17 cellular contexts compared by ENCODE assay signal in genomic region chr11:8292351-8292750, GRCh38. TPM values are rescaled to one million over a fixed set of nuclear protein-coding genes. Genes with fewer than 3 reads are reported as not detected.
DNase-seq lines count a peak whose midpoint lies in the region; ATAC-seq and TF ChIP-seq lines count a peak whose summit lies in the region.
"Had no signal": no experiment of that assay in that cellular context is flagged by ENCODE, and none has a peak within 500 bp of the region (broad histone marks: within the 10 kb centered on the region; RNA-seq: fewer than 3 reads in every experiment).

No MANE protein-coding gene starts in this region.

- no peaks in the 10 kb centered on the region for H3K36me3 Mint-ChIP-seq in natural killer cell treated with Interleukin-12 subunit alpha and Interleukin-12 subunit beta and Interleukin-15 and Interleukin-18, amount 100 ng/mL, for 72 hours
- no peaks in the 10 kb centered on the region for H3K36me3 Mint-ChIP-seq in natural killer cell
- no peaks in the 10 kb centered on the region for H3K36me3 Mint-ChIP-seq in neural progenitor cell
- no peaks in the 10 kb centered on the region for H3K36me3 Mint-ChIP-seq in type B pancreatic cell
- H3K36me3 Mint-ChIP-seq: CD4-positive, alpha-beta memory T cell had no signal

- H3K79me2 ChIP-seq in neural progenitor cell (ENCODE audit: low read depth): no peaks in the 10 kb centered on the region

- H3K27ac Mint-ChIP-seq in natural killer cell treated with Interleukin-12 subunit alpha and Interleukin-12 subunit beta and Interleukin-15 and Interleukin-18, amount 100 ng/mL, for 72 hours: no peak overlapping the region
- H3K27ac Mint-ChIP-seq in natural killer cell: no peak overlapping the region
- no peak overlapping the region for H3K27ac Mint-ChIP-seq in neural progenitor cell
- no peak overlapping the region for H3K27ac Mint-ChIP-seq in type B pancreatic cell
- H3K27ac Mint-ChIP-seq: CD4-positive, alpha-beta memory T cell; GM23338 had no signal

- no peak overlapping the region for H3K4me3 ChIP-seq in neural progenitor cell
- H3K4me3 ChIP-seq: A549, GM12878, GM23338, HAP-1 had no signal

- peaks cover 7% of the 10 kb centered on the region for H3K27me3 ChIP-seq in neural progenitor cell
- H3K27me3 ChIP-seq: BE2C had no signal

- H3K9ac ChIP-seq in neural progenitor cell: no peak overlapping the region

- ATAC-seq in natural killer cell treated with Interleukin-12 subunit alpha and Interleukin-12 subunit beta and Interleukin-15 and Interleukin-18, amount 100 ng/mL, for 72 hours: no peak
- ATAC-seq in natural killer cell: no peak
- no peak for ATAC-seq in GM19328 (IDR thresholded peaks at IDR 0.05; ENCODE audit: unreplicated experiment)
- ATAC-seq: A549, GM12878, GM23338 had no signal

- no peak overlapping the region for H3K4me2 ChIP-seq in neural progenitor cell
- H3K4me2 ChIP-seq: A549, GM23338 had no signal

- no peak overlapping the region for H2AFZ ChIP-seq in neural progenitor cell (replicated peaks)
- H2AFZ ChIP-seq: GM23338 had no signal

- peaks cover 5% of the 10 kb centered on the region for H4K20me1 ChIP-seq in neural progenitor cell (ENCODE audit: low read depth)

- H3K4me1 Mint-ChIP-seq in natural killer cell treated with Interleukin-12 subunit alpha and Interleukin-12 subunit beta and Interleukin-15 and Interleukin-18, amount 100 ng/mL, for 72 hours (ENCODE audit: low read depth in 2 of 2): no peaks in the 10 kb centered on the region
- H3K4me1 Mint-ChIP-seq in natural killer cell (no peaks in the 10 kb centered on the region), neural progenitor cell (peaks cover 39% of the 10 kb centered on the region), type B pancreatic cell (ENCODE audit: unreplicated experiment) (peaks cover 15% of the 10 kb centered on the region)
- H3K4me1 Mint-ChIP-seq: CD4-positive, alpha-beta memory T cell had no signal

- no peak overlapping the region for H3K4me3 Mint-ChIP-seq in natural killer cell treated with Interleukin-12 subunit alpha and Interleukin-12 subunit beta and Interleukin-15 and Interleukin-18, amount 100 ng/mL, for 72 hours
- H3K4me3 Mint-ChIP-seq in natural killer cell (no peak overlapping the region), neural progenitor cell (no peak overlapping the region), type B pancreatic cell (no peak overlapping the region)
- H3K4me3 Mint-ChIP-seq: CD4-positive, alpha-beta memory T cell; GM23338 had no signal

- peak; percentile 54 for DNase-seq in natural killer cell treated with Interleukin-12 subunit alpha and Interleukin-12 subunit beta and Interleukin-15 and Interleukin-18, amount 100 ng/mL, for 72 hours (ENCODE audit: low spot score)
- DNase-seq in natural killer cell: no peak
- peak; percentile 25 for DNase-seq in activated CD8-positive, alpha-beta memory T cell treated with anti-CD3 and anti-CD28 coated beads, Interleukin-2, amount 50 U/mL, for 48 hours
- DNase-seq in neural progenitor cell (ENCODE audit: low spot score): peak; percentile 0
- peak; percentile 56 for DNase-seq in type B pancreatic cell (ENCODE audit: extremely low spot score, unreplicated experiment)
- no peak for DNase-seq in RPMI8226
- DNase-seq in activated CD4-positive, CD25-positive, alpha-beta regulatory T cell treated with anti-CD3 and anti-CD28 coated beads, Interleukin-2, amount 50 U/mL, for 72 hours: no peak
- DNase-seq: BE2C; CD4-positive, alpha-beta memory T cell; DMS79 had no signal

- peaks cover 0 to 7% of the 10 kb centered on the region in 2 donors for H3K27me3 Mint-ChIP-seq in natural killer cell treated with Interleukin-12 subunit alpha and Interleukin-12 subunit beta and Interleukin-15 and Interleukin-18, amount 100 ng/mL, for 72 hours
- H3K27me3 Mint-ChIP-seq in natural killer cell (ENCODE audit: low read depth in 2 of 2) (peaks cover 2 to 5% of the 10 kb centered on the region in 2 donors), neural progenitor cell (ENCODE audit: insufficient read depth, low read depth) (peaks cover 17% of the 10 kb centered on the region), type B pancreatic cell (no peaks in the 10 kb centered on the region)

- TF ChIP-seq CTCF in natural killer cell (IDR thresholded peaks at IDR 0.05): no peak
- no peak for TF ChIP-seq CTCF in neural progenitor cell (IDR thresholded peaks at IDR 0.05)
- no peak for TF ChIP-seq CTCF in type B pancreatic cell (conservative IDR thresholded peaks at IDR 0.05)

- no peak overlapping the region for H3K27ac ChIP-seq in neural progenitor cell
- H3K27ac ChIP-seq: A549, C4-2B had no signal

- intact Hi-C loops in natural killer cell (cut with micrococcal nuclease): no loop called here

- no peaks in the 10 kb centered on the region for H3K9me3 Mint-ChIP-seq in natural killer cell treated with Interleukin-12 subunit alpha and Interleukin-12 subunit beta and Interleukin-15 and Interleukin-18, amount 100 ng/mL, for 72 hours
- H3K9me3 Mint-ChIP-seq in natural killer cell: no peaks in the 10 kb centered on the region
- no peaks in the 10 kb centered on the region for H3K9me3 Mint-ChIP-seq in neural progenitor cell
- H3K9me3 Mint-ChIP-seq in type B pancreatic cell: no peaks in the 10 kb centered on the region
- H3K9me3 Mint-ChIP-seq: GM23338 had no signal

- H3K9me3 ChIP-seq in neural progenitor cell (ENCODE audit: low read depth): no peaks in the 10 kb centered on the region
- H3K9me3 ChIP-seq: A549, BE2C, HAP-1 had no signal

- no peaks in the 10 kb centered on the region for H3K36me3 ChIP-seq in neural progenitor cell
- H3K36me3 ChIP-seq: BE2C, HAP-1 had no signal

- peaks cover 14% of the 10 kb centered on the region for H3F3A ChIP-seq in neural progenitor cell (ENCODE audit: low read depth)

- peaks cover 20% of the 10 kb centered on the region for H3K4me1 ChIP-seq in neural progenitor cell
- H3K4me1 ChIP-seq: A549, BE2C had no signal

RNA-seq across cellular contexts. Expression of gene LMO1, which starts 28.7 kb away (rescaled TPM):
- total RNA-seq in natural killer cell treated with Interleukin-12 subunit alpha and Interleukin-12 subunit beta and Interleukin-15 and Interleukin-18, amount 100 ng/mL, for 72 hours: not detected
- total RNA-seq in natural killer cell (not detected), neural progenitor cell (ENCODE audit: low replicate concordance) (2.9 and 6.2 TPM in 2 replicates), type B pancreatic cell (ENCODE audit: low replicate concordance) (2.1 and 2.7 TPM in 2 replicates)
- total RNA-seq: CD4-positive, alpha-beta memory T cell; G401; GM12878; GM23338 had no signal

Comparison
In these comparisons a context has a peak if more than half of its experiments do, and no peak if none do; other contexts are left out.
1. DNase-seq: peak in natural killer cell treated with Interleukin-12 subunit alpha and Interleukin-12 subunit beta and Interleukin-15 and Interleukin-18, amount 100 ng/mL, for 72 hours (single experiment), activated CD8-positive, alpha-beta memory T cell treated with anti-CD3 and anti-CD28 coated beads, Interleukin-2, amount 50 U/mL, for 48 hours (single experiment), neural progenitor cell (single experiment) and type B pancreatic cell (single experiment); none in natural killer cell (single experiment), RPMI8226 (single experiment) and activated CD4-positive, CD25-positive, alpha-beta regulatory T cell treated with anti-CD3 and anti-CD28 coated beads, Interleukin-2, amount 50 U/mL, for 72 hours (single experiment).